12 cellular contexts compared by ENCODE assay signal in the genomic region with DNA sequence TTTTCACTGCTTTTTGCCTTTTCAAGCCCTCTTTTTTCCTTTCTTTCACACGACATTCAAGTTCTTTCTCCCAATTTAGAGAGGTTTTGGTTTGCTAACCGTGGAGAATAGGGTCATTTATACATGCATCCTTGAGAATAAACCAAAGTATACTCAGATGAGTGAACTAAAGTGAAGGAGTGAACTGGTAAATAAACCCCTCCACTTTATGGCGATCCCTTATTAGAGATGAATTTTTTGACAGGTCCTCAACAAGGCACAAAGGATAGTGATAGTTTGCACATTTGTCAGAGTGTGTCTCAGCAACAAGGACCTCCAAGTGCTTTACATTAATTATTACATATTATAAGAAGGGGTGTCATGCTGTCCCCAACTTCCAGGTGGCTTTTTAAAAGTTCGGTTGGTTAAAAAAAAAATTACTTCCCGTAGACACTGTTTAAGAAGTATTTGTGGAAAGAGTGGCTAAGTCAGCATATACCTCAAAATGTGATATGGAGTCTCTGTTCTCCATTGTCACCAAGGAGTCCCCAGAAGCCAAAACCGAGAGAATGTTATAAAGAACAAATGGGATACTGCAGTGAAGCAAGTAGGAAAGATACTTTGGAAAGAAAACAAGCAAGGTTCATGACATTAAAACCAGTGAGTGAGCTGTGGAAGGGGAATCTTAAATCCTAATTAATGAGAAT. TPM values are rescaled to one million over a fixed set of nuclear protein-coding genes. Genes with fewer than 3 reads are reported as not detected.
DNase-seq lines count a peak whose midpoint lies in the region; ATAC-seq and TF ChIP-seq lines count a peak whose summit lies in the region.
"Had no signal": no experiment of that assay in that cellular context is flagged by ENCODE, and none has a peak within 500 bp of the region (broad histone marks: within the 10 kb centered on the region; RNA-seq: fewer than 3 reads in every experiment).

No MANE protein-coding gene starts in this region.

- intact Hi-C loops in esophagus muscularis mucosa (cut with DNase I) = no loop called here

- H3K9me3 ChIP-seq in esophagus muscularis mucosa (no peaks in the 10 kb centered on the region), parathyroid adenoma (ENCODE audit: control insufficient read depth, low read length) (no peaks in the 10 kb centered on the region)
- H3K9me3 ChIP-seq: transverse colon had no signal

- peak overlapping the region; percentile 88 for H2AFZ ChIP-seq in parathyroid adenoma

- peak overlapping the region; percentile 29 for H3K4me3 Mint-ChIP-seq in T-helper 2 cell treated with Interferon-gamma antibody and Interleukin-4, amounts not matched to agents 5 μg/mL and 100 μg/mL, for 36 hours
- peak overlapping the region in 3 of 4 donors; percentile 23 to 42 (median 31) for H3K4me3 Mint-ChIP-seq in IgD-negative memory B cell

- peak overlapping the region in 2 of 4 donors; percentile 83 for H3K4me3 ChIP-seq in esophagus muscularis mucosa
- H3K4me3 ChIP-seq in parathyroid adenoma (ENCODE audit: low read depth, low read length) = peak overlapping the region; percentile 85

- peaks cover 44% of the 10 kb centered on the region for H3K27me3 Mint-ChIP-seq in T-helper 2 cell treated with Interferon-gamma antibody and Interleukin-4, amounts not matched to agents 5 μg/mL and 100 μg/mL, for 36 hours (ENCODE audit: low read depth)
- H3K27me3 Mint-ChIP-seq in IgD-negative memory B cell = peaks cover 36% of the 10 kb centered on the region

- no peak for TF ChIP-seq POLR2A in esophagus muscularis mucosa (IDR thresholded peaks at IDR 0.05; ENCODE audit: low read depth)

- peaks cover 4% of the 10 kb centered on the region for H3K79me2 ChIP-seq in parathyroid adenoma

- H3K36me3 ChIP-seq in esophagus muscularis mucosa (peaks cover 0 to 7% (median 0%) of the 10 kb centered on the region in 4 donors), parathyroid adenoma (ENCODE audit: control insufficient read depth, insufficient read depth, low read length) (no peaks in the 10 kb centered on the region)
- H3K36me3 ChIP-seq: transverse colon had no signal

- TF ChIP-seq EP300 in esophagus muscularis mucosa (IDR thresholded peaks at IDR 0.05) = no peak

- H3K4me1 Mint-ChIP-seq in T-helper 2 cell treated with Interferon-gamma antibody and Interleukin-4, amounts not matched to agents 5 μg/mL and 100 μg/mL, for 36 hours (ENCODE audit: low read depth) = peaks cover 20% of the 10 kb centered on the region
- H3K4me1 Mint-ChIP-seq in IgD-negative memory B cell = peaks cover 9 to 18% (median 11%) of the 10 kb centered on the region in 3 donors

- H3K27me3 ChIP-seq in esophagus muscularis mucosa (no peaks in the 10 kb centered on the region), parathyroid adenoma (ENCODE audit: control insufficient read depth, insufficient read depth, low read length) (no peaks in the 10 kb centered on the region)
- H3K27me3 ChIP-seq: transverse colon had no signal

- H3K27ac Mint-ChIP-seq in T-helper 2 cell treated with Interferon-gamma antibody and Interleukin-4, amounts not matched to agents 5 μg/mL and 100 μg/mL, for 36 hours = no peak overlapping the region
- H3K27ac Mint-ChIP-seq in IgD-negative memory B cell = peak overlapping the region in 1 of 3 donors; percentile 60
- H3K27ac Mint-ChIP-seq: memory B cell had no signal

- TF ChIP-seq CTCF in esophagus muscularis mucosa (IDR thresholded peaks at IDR 0.05) = no peak
- TF ChIP-seq CTCF in parathyroid adenoma (IDR thresholded peaks at IDR 0.05) = no peak

- peaks cover 1% of the 10 kb centered on the region for H3K36me3 Mint-ChIP-seq in T-helper 2 cell treated with Interferon-gamma antibody and Interleukin-4, amounts not matched to agents 5 μg/mL and 100 μg/mL, for 36 hours (ENCODE audit: low read depth)
- no peaks in the 10 kb centered on the region for H3K36me3 Mint-ChIP-seq in IgD-negative memory B cell
- H3K36me3 Mint-ChIP-seq: memory B cell had no signal

- H3K9me3 Mint-ChIP-seq in T-helper 2 cell treated with Interferon-gamma antibody and Interleukin-4, amounts not matched to agents 5 μg/mL and 100 μg/mL, for 36 hours = no peaks in the 10 kb centered on the region
- no peaks in the 10 kb centered on the region for H3K9me3 Mint-ChIP-seq in IgD-negative memory B cell
- H3K9me3 Mint-ChIP-seq: memory B cell had no signal

- DNase-seq in T-helper 2 cell treated with Interferon-gamma antibody and Interleukin-4, amounts not matched to agents 5 μg/mL and 100 μg/mL, for 36 hours (ENCODE audit: low spot score) = no peak
- DNase-seq in T-helper 2 cell (no peak), esophagus muscularis mucosa (ENCODE audit: extremely low spot score) (no peak), cerebellar cortex (ENCODE audit: low spot score) (no peak), COLO829 (ENCODE audit: low spot score) (no peak)
- DNase-seq: 8988T, NCI-H1694 had no signal

- H3K27ac ChIP-seq in esophagus muscularis mucosa (replicated peaks in 1 of 4) (peak overlapping the region; percentile 87 to 95 (median 92)), parathyroid adenoma (peak overlapping the region; percentile 94)

- ATAC-seq in HG02678 (IDR thresholded peaks at IDR 0.05; ENCODE audit: unreplicated experiment) = no peak

- H3K9ac ChIP-seq in parathyroid adenoma = no peak overlapping the region

- H3K4me1 ChIP-seq in esophagus muscularis mucosa (peaks cover 24 to 41% (median 38%) of the 10 kb centered on the region in 4 donors), parathyroid adenoma (peaks cover 15% of the 10 kb centered on the region)

- 79% methylated on average over 6 of the region's 6 CpGs for WGBS in esophagus muscularis mucosa

- peak overlapping the region; percentile 87 for H3K4me2 ChIP-seq in parathyroid adenoma (ENCODE audit: low read length)

RNA-seq across cellular contexts. Expression of a gene that starts 1.7 kb away (rescaled TPM):
- polyA plus RNA-seq in IgD-negative memory B cell = 2.3 TPM
- total RNA-seq in esophagus muscularis mucosa = 10 to 100 TPM; 35.3 to 80.9 (median 40.8) TPM
